Comparison of ENCODE assay signal across 2 cellular contexts in genomic region chr11:65634440-65634839, GRCh38.
TF ChIP-seq lines count a peak whose summit lies in the region.

No MANE protein-coding gene starts in this region.

TF ChIP-seq in GM12891, 5 proteins besides CTCF, POLR2A, EP300 and RAD21:
- no peak for TF ChIP-seq TAF1 (IDR thresholded peaks at IDR 0.05; ENCODE audit: low read depth, low read length)
- TF ChIP-seq POLR2AphosphoS5 (IDR thresholded peaks at IDR 0.05; ENCODE audit: low read depth, low read length): 0 out of 2 replicates have a peak, but pooled peaks have one; percentile 3
TF ChIP-seq in GM12891: peak in this region for 1.

TF ChIP-seq in GM12878, 131 proteins besides CTCF, POLR2A, EP300 and RAD21:
- TF ChIP-seq GATAD2B (conservative IDR thresholded peaks at IDR 0.05; ENCODE audit: low read depth): no peak
- TF ChIP-seq MTA3 (IDR thresholded peaks at IDR 0.05; ENCODE audit: borderline replicate concordance, low read length): no peak
- TF ChIP-seq ZNF622 (IDR thresholded peaks at IDR 0.05): no peak
- no peak for TF ChIP-seq FOS (IDR thresholded peaks at IDR 0.05; ENCODE audit: borderline replicate concordance, extremely low read depth, insufficient read length)
- TF ChIP-seq ELK1 (IDR thresholded peaks at IDR 0.05; ENCODE audit: low read depth, low read length): no peak
- no peak for TF ChIP-seq FOXM1 (IDR thresholded peaks at IDR 0.05; ENCODE audit: low read depth, low read length)
- no peak for TF ChIP-seq TCF3 (IDR thresholded peaks at IDR 0.05; ENCODE audit: borderline replicate concordance, insufficient read depth, low read depth, low read length)
